In genomic region chr4:137609693-137610450, GRCh38 we compare ENCODE assay signal across 14 cellular contexts.
DNase-seq lines count a peak whose midpoint lies in the region; ATAC-seq and TF ChIP-seq lines count a peak whose summit lies in the region.
"Had no signal": no experiment of that assay in that cellular context is flagged by ENCODE, and none has a peak within 500 bp of the region (broad histone marks: within the 10 kb centered on the region; RNA-seq: fewer than 3 reads in every experiment).

No MANE protein-coding gene starts in this region.

- no peak for TF ChIP-seq CTCF in heart left ventricle (IDR thresholded peaks at IDR 0.05)

- H3K4me1 ChIP-seq in heart left ventricle (peaks cover 0 to 4% (median 0%) of the 10 kb centered on the region in 12 donors), rectal smooth muscle tissue (ENCODE audit: control insufficient read depth, insufficient read depth, low read length) (peaks cover 4% of the 10 kb centered on the region)

- no peak for TF ChIP-seq POLR2A in heart left ventricle (IDR thresholded peaks at IDR 0.05)

- intact Hi-C loops in heart left ventricle (cut with DNase I) = no loop called here

- ATAC-seq in heart left ventricle = peak in 1 of 4 donors; percentile 61

- no peaks in the 10 kb centered on the region for H3K27me3 ChIP-seq in heart left ventricle
- H3K27me3 ChIP-seq in rectal smooth muscle tissue (ENCODE audit: control insufficient read depth, insufficient read depth, low read length) = no peaks in the 10 kb centered on the region

- WGBS in heart left ventricle, 4 donors = 44 to 54% (median 48%) methylated on average over 4 of the region's 4 CpGs

- DNase-seq in AG20443 (ENCODE audit: low spot score) (peak; percentile 43), SK-N-MC (ENCODE audit: low read depth, low spot score) (no peak), heart left ventricle (no peak), C1 segment of cervical spinal cord (lab: John Stamatoyannopoulos, UW) (no peak)
- DNase-seq in activated naive CD4-positive, alpha-beta T cell (lab: John Stamatoyannopoulos, UW) = no peak
- DNase-seq in activated effector memory CD4-positive, alpha-beta T cell treated with anti-CD3 and anti-CD28 coated beads, Interleukin-2, amount 50 U/mL, for 16 hours = no peak
- DNase-seq in activated naive CD4-positive, alpha-beta T cell treated with Interleukin-2 at 50 U/mL for 16 hours = no peak
- DNase-seq: activated CD4-positive, alpha-beta T cell treated with anti-CD3 and anti-CD28 coated beads, Interleukin-2, amount 10 ng/mL, durations not matched to agents 24 days and 14 days; activated naive CD4-positive, alpha-beta T cell treated with anti-CD3 and anti-CD28 coated beads, Interleukin-2, amount 10 ng/mL, durations not matched to agents 7 days and 5 days; CD4-positive, alpha-beta T cell; kidney glomerular epithelial cell; NCI-H446 had no signal

- H3K4me3 ChIP-seq in SK-N-MC = peak overlapping the region; percentile 68
- peak overlapping the region in 5 of 12 donors; percentile 15 to 35 (median 26) for H3K4me3 ChIP-seq in heart left ventricle
- H3K4me3 ChIP-seq in rectal smooth muscle tissue (ENCODE audit: low read length) = peak overlapping the region; percentile 4

- peak overlapping the region; percentile 91 for H3K27ac ChIP-seq in SK-N-MC
- H3K27ac ChIP-seq in heart left ventricle = peak overlapping the region in 11 of 12 donors; percentile 12 to 74 (median 41)
- H3K27ac ChIP-seq in rectal smooth muscle tissue (ENCODE audit: low read depth, low read length) = peak overlapping the region; percentile 32
- H3K27ac ChIP-seq: KMS-11 had no signal

- H3K36me3 ChIP-seq in SK-N-MC (ENCODE audit: insufficient read depth, low read length) = no peaks in the 10 kb centered on the region
- H3K36me3 ChIP-seq in heart left ventricle = no peaks in the 10 kb centered on the region
- H3K36me3 ChIP-seq in rectal smooth muscle tissue (ENCODE audit: control insufficient read depth, insufficient read depth, low read length) = no peaks in the 10 kb centered on the region

- H3K9me3 ChIP-seq in SK-N-MC (ENCODE audit: low read depth, low read length) (no peaks in the 10 kb centered on the region), heart left ventricle (no peaks in the 10 kb centered on the region)

- peak overlapping the region; percentile 54 for H3K9ac ChIP-seq in SK-N-MC (ENCODE audit: insufficient read length)
- no peak overlapping the region for H3K9ac ChIP-seq in rectal smooth muscle tissue (ENCODE audit: low read length)
- H3K9ac ChIP-seq: KMS-11 had no signal

Comparison
In these comparisons a context has a peak if more than half of its experiments do, and no peak if none do; other contexts are left out.
1. H3K27ac ChIP-seq: peak in every context shown above with its lines; median percentile 91 in SK-N-MC; 41 in heart left ventricle; 32 in rectal smooth muscle tissue.